ENCODE assay signal across 19 cellular contexts in the genomic region with DNA sequence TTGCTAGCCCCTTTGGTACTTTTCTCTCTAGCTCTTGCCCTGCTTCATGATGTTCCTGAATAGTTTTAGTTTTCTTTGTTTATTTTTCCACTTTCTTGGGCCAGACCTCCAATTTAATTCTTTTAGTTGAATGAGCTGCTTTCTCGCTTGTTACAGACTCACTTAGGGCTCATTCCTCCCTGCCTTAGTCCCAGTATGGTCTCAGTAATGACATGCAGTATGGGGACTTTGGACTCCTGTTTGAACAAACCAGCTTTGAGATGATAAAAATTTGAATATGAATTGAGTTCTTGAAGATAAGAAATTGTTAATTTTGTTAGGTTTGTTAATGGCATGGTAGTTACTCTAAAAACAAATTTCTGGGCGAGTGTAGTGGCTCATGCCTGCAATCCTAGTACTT. TPM values are rescaled to one million over a fixed set of nuclear protein-coding genes. Genes with fewer than 3 reads are reported as not detected.
A peak's percentile ranks its signal among the peaks of the same experiment; 100 is the strongest.
DNase-seq lines count a peak whose midpoint lies in the region; ATAC-seq, FAIRE-seq and TF ChIP-seq lines count a peak whose summit lies in the region.
"Had no signal": no experiment of that assay in that cellular context is flagged by ENCODE, and none has a peak within 500 bp of the region (broad histone marks: within the 10 kb centered on the region; RNA-seq: fewer than 3 reads in every experiment).

No MANE protein-coding gene starts in this region.

- peaks cover 72% of the 10 kb centered on the region for H3F3A ChIP-seq in SU-DHL-6 (ENCODE audit: insufficient read depth)

- H3K18ac ChIP-seq in H9 (ENCODE audit: insufficient read length, low read depth, low read length), result no peak overlapping the region

- no peaks in the 10 kb centered on the region for H3K9me2 ChIP-seq in SU-DHL-6 (replicated peaks; ENCODE audit: insufficient read depth, low read length)
- no peaks in the 10 kb centered on the region for H3K9me2 ChIP-seq in hepatocyte (replicated peaks; ENCODE audit: insufficient read depth)

- ATAC-seq in HG03095 (IDR thresholded peaks at IDR 0.05; ENCODE audit: unreplicated experiment), result no peak
- no peak for ATAC-seq in GM21447 (IDR thresholded peaks at IDR 0.05; ENCODE audit: unreplicated experiment)
- ATAC-seq in GM21723 (IDR thresholded peaks at IDR 0.05; ENCODE audit: unreplicated experiment), result no peak

- no peaks in the 10 kb centered on the region for H3K79me1 ChIP-seq in H9 (ENCODE audit: insufficient read depth, low read depth, low read length, poor library complexity, severe bottlenecking)

- no peak overlapping the region for H2BK120ac ChIP-seq in H9 (ENCODE audit: low read depth, low read length, poor library complexity, severe bottlenecking)

- H4K20me1 ChIP-seq in H9 (ENCODE audit: control insufficient read depth, insufficient read depth, insufficient read length), result no peaks in the 10 kb centered on the region
- H4K20me1 ChIP-seq in SU-DHL-6 (ENCODE audit: low read depth, low read length), result no peaks in the 10 kb centered on the region
- no peaks in the 10 kb centered on the region for H4K20me1 ChIP-seq in hepatocyte (ENCODE audit: insufficient read depth, poor library complexity, severe bottlenecking)

- H3K4me3 Mint-ChIP-seq in H9, result no peak overlapping the region
- H3K4me3 Mint-ChIP-seq: CD4-positive, CD25-positive, alpha-beta regulatory T cell had no signal

- no peaks in the 10 kb centered on the region; the same call in 1 of the 2 replicates for H3K36me3 ChIP-seq in SU-DHL-6 (ENCODE audit: low read length)
- no peaks in the 10 kb centered on the region for H3K36me3 ChIP-seq in hepatocyte (replicated peaks; ENCODE audit: insufficient read depth, low read depth)
- H3K36me3 ChIP-seq in small intestine (ENCODE audit: control insufficient read depth in 2 of 2, insufficient read depth in 2 of 2, low read length in 2 of 2), result no peaks in the 10 kb centered on the region

- H3K4me1 ChIP-seq in H9 (ENCODE audit: insufficient read depth, low read length), result no peaks in the 10 kb centered on the region
- H3K4me1 ChIP-seq in hepatocyte (ENCODE audit: insufficient read depth), result peaks cover 17% of the 10 kb centered on the region
- peaks cover 0 to 2% of the 10 kb centered on the region in 2 donors for H3K4me1 ChIP-seq in small intestine (ENCODE audit: control insufficient read depth in 2 of 2, insufficient read depth in 1 of 2, low read depth in 1 of 2, low read length in 1 of 2)

- H3K27ac ChIP-seq in H9 (ENCODE audit: insufficient read length, low read depth, low read length), result no peak overlapping the region
- H3K27ac ChIP-seq in SU-DHL-6 (ENCODE audit: low read depth, low read length), result peak overlapping the region; percentile 27; the same call in 1 of the 2 replicates
- peak overlapping the region; percentile 13 for H3K27ac ChIP-seq in hepatocyte
- H3K27ac ChIP-seq in small intestine (ENCODE audit: low read depth in 1 of 2, low read length in 1 of 2), result no peak overlapping the region

- H2BK20ac ChIP-seq in H9 (ENCODE audit: low read depth, low read length, poor library complexity, severe bottlenecking), result no peak overlapping the region

- H3K4ac ChIP-seq in H9 (ENCODE audit: low read depth, low read length), result no peak overlapping the region

- H3K27me3 Mint-ChIP-seq in H9 (ENCODE audit: low read depth), result no peaks in the 10 kb centered on the region

- H3K27me3 ChIP-seq in H9 (ENCODE audit: insufficient read depth, low read length) (no peaks in the 10 kb centered on the region), SU-DHL-6 (ENCODE audit: low read length) (no peaks in the 10 kb centered on the region), hepatocyte (no peaks in the 10 kb centered on the region), small intestine (ENCODE audit: control insufficient read depth in 2 of 2, insufficient read depth in 2 of 2, low read length in 2 of 2) (no peaks in the 10 kb centered on the region)
- H3K27me3 ChIP-seq: MG63 had no signal

- no peak overlapping the region for H2BK12ac ChIP-seq in H9 (ENCODE audit: insufficient read length, low read depth, low read length)

- no peak overlapping the region for H3T11ph ChIP-seq in H9 (ENCODE audit: low read length)

- no peaks in the 10 kb centered on the region for H3K36me3 Mint-ChIP-seq in H9 (ENCODE audit: insufficient read depth in 1 of 3, low read depth in 3 of 3)
- H3K36me3 Mint-ChIP-seq: CD4-positive, CD25-positive, alpha-beta regulatory T cell had no signal

- H3K56ac ChIP-seq in H9 (ENCODE audit: insufficient read length, low read depth, low read length), result no peak overlapping the region

- peak overlapping the region in 2 of 3 experiments; percentile 3 to 14; a peak in 3 of 7 replicates for H3K27ac Mint-ChIP-seq in H9
- H3K27ac Mint-ChIP-seq: CD4-positive, CD25-positive, alpha-beta regulatory T cell had no signal

- no peak overlapping the region for H3K23ac ChIP-seq in H9 (ENCODE audit: insufficient read length, low read depth, low read length)

- no peak overlapping the region for H3K4me2 ChIP-seq in H9 (ENCODE audit: insufficient read depth, insufficient read length, low read length)
- H3K4me2 ChIP-seq in SU-DHL-6 (ENCODE audit: low read depth, low read length, poor library complexity, severe bottlenecking), result no peak overlapping the region
- H3K4me2 ChIP-seq in hepatocyte, result peak overlapping the region; percentile 14

- H3K9me3 Mint-ChIP-seq in H9, result no peaks in the 10 kb centered on the region

- no peak for FAIRE-seq in small intestine (lab: Jason Lieb, UNC)
- FAIRE-seq: H1 had no signal

- H3K79me2 ChIP-seq in H9 (ENCODE audit: insufficient read depth, low read length), result no peaks in the 10 kb centered on the region
- peaks cover 87% of the 10 kb centered on the region for H3K79me2 ChIP-seq in SU-DHL-6 (ENCODE audit: insufficient read depth, low read length)
- H3K79me2 ChIP-seq in hepatocyte, result no peaks in the 10 kb centered on the region

- H3K4me1 Mint-ChIP-seq in H9, result peaks cover 18 to 23% of the 10 kb centered on the region in 2 experiments

- no peak overlapping the region for H4K8ac ChIP-seq in H9 (replicated peaks; ENCODE audit: insufficient read length, low read depth, low read length)

- no peak overlapping the region for H2BK15ac ChIP-seq in H9 (ENCODE audit: low read depth, low read length)

- no CpG with 5 or more reads among the region's 2 CpGs for WGBS in H9 (ENCODE audit: extremely low coverage, insufficient read length, low lambda C conversion rate)
- WGBS in hepatocyte (ENCODE audit: low lambda C conversion rate, missing lambda C conversion rate), result 75% methylated on average over 2 of the region's 2 CpGs
- 31 to 63% (median 37%) methylated on average over 2 of the region's 2 CpGs for WGBS in small intestine, 3 donors

- H3K14ac ChIP-seq in H9 (ENCODE audit: insufficient read depth, low read length), result no peak overlapping the region

- no peak overlapping the region for H4K5ac ChIP-seq in H9 (ENCODE audit: insufficient read length, low read depth, low read length)

- H2BK5ac ChIP-seq in H9 (ENCODE audit: insufficient read length, low read length), result no peak overlapping the region

- TF ChIP-seq CTCF in H9 (conservative IDR thresholded peaks at IDR 0.05) (no peak), SU-DHL-6 (IDR thresholded peaks at IDR 0.05; ENCODE audit: insufficient read depth, low read length, poor library complexity, severe bottlenecking) (no peak), hepatocyte (IDR thresholded peaks at IDR 0.05; ENCODE audit: poor library complexity) (no peak)

- no peak overlapping the region for H2AK5ac ChIP-seq in H9 (ENCODE audit: insufficient read length, low read length)

- H3K9ac ChIP-seq in H9 (ENCODE audit: extremely low read depth, insufficient read length, low read length) (no peak overlapping the region), SU-DHL-6 (ENCODE audit: low read length) (no peak overlapping the region)

- H3K4me3 ChIP-seq in SU-DHL-6 (ENCODE audit: insufficient read depth, low read length, poor library complexity, severe bottlenecking), result no peak overlapping the region
- no peak overlapping the region for H3K4me3 ChIP-seq in hepatocyte
- no peak overlapping the region for H3K4me3 ChIP-seq in small intestine (ENCODE audit: low read depth in 1 of 2, low read length in 2 of 2)
- H3K4me3 ChIP-seq: MG63 had no signal

- no peak overlapping the region for H4K91ac ChIP-seq in H9 (ENCODE audit: insufficient read length, low read depth, low read length)

- H3K9me3 ChIP-seq in H9 (ENCODE audit: control insufficient read depth, low read depth, low read length) (no peaks in the 10 kb centered on the region), SU-DHL-6 (ENCODE audit: insufficient read depth, low read length) (no peaks in the 10 kb centered on the region), hepatocyte (ENCODE audit: low read depth) (no peaks in the 10 kb centered on the region), small intestine (ENCODE audit: control insufficient read depth, low read depth) (no peaks in the 10 kb centered on the region)
- H3K9me3 ChIP-seq: MG63 had no signal

- H2AFZ ChIP-seq in H9 (ENCODE audit: low read length), result no peak overlapping the region
- H2AFZ ChIP-seq in SU-DHL-6 (ENCODE audit: low read depth, low read length, severe bottlenecking), result no peak overlapping the region
- no peak overlapping the region for H2AFZ ChIP-seq in hepatocyte

- no peaks in the 10 kb centered on the region for H3K23me2 ChIP-seq in H9 (ENCODE audit: insufficient read length, low read depth, low read length, poor library complexity, severe bottlenecking)

- DNase-seq in H9, result no peak
- DNase-seq in hepatocyte (ENCODE audit: low spot score), result no peak
- DNase-seq in small intestine, result peak; percentile 48
- DNase-seq: CD4-positive, CD25-positive, alpha-beta regulatory T cell; DMS 273 treated with DMSO at 0.1 percent for 48 hours; DMS79 treated with DMSO at 0.1 percent for 48 hours; Kasumi-1; MG63; NCI-H1417; NCI-H187 treated with DMSO at 0.1 percent for 48 hours; NCI-H2107; NCI-H446 treated with DMSO at 0.1 percent for 48 hours; NCI-H748 treated with DMSO at 0.1 percent for 48 hours; NK-92 treated with Interleukin-12 subunit alpha and Interleukin-12 subunit beta, amount 100 ng/mL, for 24 hours had no signal

RNA-seq across cellular contexts. Expression of gene KANK1, which starts 52.2 kb away (rescaled TPM):
- total RNA-seq in H9 (2021) (14.3 and 14.9 TPM in 2 replicates), hepatocyte (33.6 and 40.8 TPM in 2 replicates)
- polyA plus RNA-seq in hepatocyte (21.7 and 23.0 TPM in 2 replicates), small intestine (10 to 100 TPM; 15.0 to 21.7 (median 15.4) TPM)

Comparison
In these comparisons a context has a peak if more than half of its experiments do, and no peak if none do; other contexts are left out.
1. H3K27ac ChIP-seq: peak in SU-DHL-6 (single experiment) and hepatocyte (single experiment); none in H9 (single experiment) and small intestine (0 of 2).